21 cellular contexts compared by ENCODE assay signal in genomic region chr1:119929643-119930310, GRCh38. TPM values are rescaled to one million over a fixed set of nuclear protein-coding genes. Genes with fewer than 3 reads are reported as not detected.
DNase-seq lines count a peak whose midpoint lies in the region; ATAC-seq and TF ChIP-seq lines count a peak whose summit lies in the region.
"Had no signal": no experiment of that assay in that cellular context is flagged by ENCODE, and none has a peak within 500 bp of the region (broad histone marks: within the 10 kb centered on the region; RNA-seq: fewer than 3 reads in every experiment).

No MANE protein-coding gene starts in this region.

- H3K9me2 ChIP-seq in PC-3 (replicated peaks; ENCODE audit: low read length), result no peaks in the 10 kb centered on the region

- peak; percentile 5 for DNase-seq in activated CD4-positive, alpha-beta T cell treated with anti-CD3 and anti-CD28 coated beads, Interleukin-2, amount 10 ng/mL, durations not matched to agents 24 days and 14 days
- DNase-seq in activated CD4-positive, alpha-beta T cell treated with anti-CD3 and anti-CD28 coated beads for 48 hours, result no peak
- peak; percentile 62 for DNase-seq in PC-3
- no peak for DNase-seq in erythroblast (lab: John Stamatoyannopoulos, UW)
- DNase-seq: DMS53, GDM1, KG1, NCI-H1092 treated with DMSO at 0.1 percent for 48 hours, NCI-H1694 treated with DMSO at 0.1 percent for 48 hours, NCI-H226, NCI-H524 had no signal

- intact Hi-C loops in activated CD4-positive, alpha-beta T cell treated with anti-CD3 and anti-CD28 coated beads, Interleukin-2, amount 10 ng/mL, durations not matched to agents 24 days and 14 days (cut with micrococcal nuclease), result no loop called here
- intact Hi-C loops in PC-3 (cut with micrococcal nuclease), result no loop called here

- H4K20me1 ChIP-seq in PC-3 (ENCODE audit: low read length), result peaks cover 3% of the 10 kb centered on the region; the same call in 1 of the 2 replicates

- H3K27me3 ChIP-seq in PC-3 (ENCODE audit: low read length), result no peaks in the 10 kb centered on the region

- POLR2A ChIA-PET in PC-3 (lab: Charles Lee; ENCODE audit: unreplicated experiment), result no interaction called here

- H3K79me2 ChIP-seq in PC-3 (ENCODE audit: low read length), result no peaks in the 10 kb centered on the region

- peaks cover 49% of the 10 kb centered on the region for H3K36me3 ChIP-seq in PC-3 (ENCODE audit: low read depth, low read length)

- H3K4me2 ChIP-seq in PC-3 (ENCODE audit: low read length), result no peak overlapping the region
- H3K4me2 ChIP-seq: A549, GM23338 had no signal

- no peaks in the 10 kb centered on the region for H3K27me3 Mint-ChIP-seq in activated CD4-positive, alpha-beta T cell treated with anti-CD3 and anti-CD28 coated beads, Interleukin-2, amount 10 ng/mL, durations not matched to agents 24 days and 14 days
- H3K27me3 Mint-ChIP-seq: B cell had no signal

- no peaks in the 10 kb centered on the region for H3K4me1 Mint-ChIP-seq in activated CD4-positive, alpha-beta T cell treated with anti-CD3 and anti-CD28 coated beads, Interleukin-2, amount 10 ng/mL, durations not matched to agents 24 days and 14 days
- H3K4me1 Mint-ChIP-seq: B cell, CD14-positive monocyte had no signal

- no peak overlapping the region for H3K27ac ChIP-seq in PC-3 (ENCODE audit: low read length)
- H3K27ac ChIP-seq: A549 had no signal

- ATAC-seq in PC-3 (peak; percentile 76), esophagus mucosa (peak; percentile 57), GM18520 (IDR thresholded peaks at IDR 0.05; ENCODE audit: unreplicated experiment) (no peak), HG03457 (IDR thresholded peaks at IDR 0.05; ENCODE audit: unreplicated experiment) (no peak)
- ATAC-seq: A549, GM23338, SK-N-SH treated with all-trans-retinoic acid at 6 μM for 48 hours had no signal

- H3K9me3 ChIP-seq in PC-3 (ENCODE audit: low read length), result no peaks in the 10 kb centered on the region; the same call in 1 of the 2 replicates
- H3K9me3 ChIP-seq: HAP-1 had no signal

- no peak overlapping the region for H2AFZ ChIP-seq in PC-3 (ENCODE audit: low read length)
- H2AFZ ChIP-seq: GM23338 had no signal

- H3K4me3 Mint-ChIP-seq in activated CD4-positive, alpha-beta T cell treated with anti-CD3 and anti-CD28 coated beads, Interleukin-2, amount 10 ng/mL, durations not matched to agents 24 days and 14 days, result no peak overlapping the region
- H3K4me3 Mint-ChIP-seq: B cell, CD14-positive monocyte, GM23338 had no signal

- H3F3A ChIP-seq in PC-3 (ENCODE audit: low read length, unreplicated experiment), result no peaks in the 10 kb centered on the region

- peaks cover 9% of the 10 kb centered on the region for H3K9me3 Mint-ChIP-seq in activated CD4-positive, alpha-beta T cell treated with anti-CD3 and anti-CD28 coated beads, Interleukin-2, amount 10 ng/mL, durations not matched to agents 24 days and 14 days
- H3K9me3 Mint-ChIP-seq: GM23338 had no signal

- H3K36me3 Mint-ChIP-seq in activated CD4-positive, alpha-beta T cell treated with anti-CD3 and anti-CD28 coated beads, Interleukin-2, amount 10 ng/mL, durations not matched to agents 24 days and 14 days (ENCODE audit: low read depth), result peaks cover 55% of the 10 kb centered on the region

- peaks cover 7% of the 10 kb centered on the region for H3K4me1 ChIP-seq in PC-3 (ENCODE audit: insufficient read depth, low read length)
- H3K4me1 ChIP-seq: A549, HAP-1 had no signal

- CTCF ChIA-PET in PC-3 (lab: Charles Lee), result no interaction called here

- no peak overlapping the region for H3K9ac ChIP-seq in PC-3 (ENCODE audit: low read length)

- H3K27ac Mint-ChIP-seq in activated CD4-positive, alpha-beta T cell treated with anti-CD3 and anti-CD28 coated beads, Interleukin-2, amount 10 ng/mL, durations not matched to agents 24 days and 14 days, result no peak overlapping the region
- H3K27ac Mint-ChIP-seq: B cell, GM23338 had no signal

- H3K4me3 ChIP-seq in PC-3 (ENCODE audit: low read length), result no peak overlapping the region
- H3K4me3 ChIP-seq: A549, GM23338, HAP-1 had no signal

- TF ChIP-seq POLR2A in erythroblast (IDR thresholded peaks at IDR 0.05; ENCODE audit: low read length), result no peak

- TF ChIP-seq CTCF in PC-3 (conservative IDR thresholded peaks at IDR 0.05; ENCODE audit: low read depth, low read length), result no peak

- no TSS peak for BruUV-seq in PC-3 (replicated peaks; lab: Mats Ljungman, UMichigan)

RNA-seq across cellular contexts. Expression of gene ADAM30, which starts 33.5 kb away (rescaled TPM):
- not detected in 2 replicates for total RNA-seq in activated CD4-positive, alpha-beta T cell treated with anti-CD3 and anti-CD28 coated beads, Interleukin-2, amount 10 ng/mL, durations not matched to agents 24 days and 14 days
- total RNA-seq in PC-3 (2014; rRNA removed) (not detected in 2 replicates), esophagus mucosa (not detected)
- total RNA-seq: B cell, GM23338, HT1080 had no signal

Comparison
In these comparisons a context has a peak if more than half of its experiments do, and no peak if none do; other contexts are left out.
1. DNase-seq: peak in activated CD4-positive, alpha-beta T cell treated with anti-CD3 and anti-CD28 coated beads, Interleukin-2, amount 10 ng/mL, durations not matched to agents 24 days and 14 days (single experiment) and PC-3 (single experiment); none in activated CD4-positive, alpha-beta T cell treated with anti-CD3 and anti-CD28 coated beads for 48 hours (single experiment) and erythroblast (0 of 2).
2. ATAC-seq: peak in PC-3 (single experiment) and esophagus mucosa (single experiment); none in GM18520 (single experiment) and HG03457 (single experiment).